Comparison of ENCODE assay signal across 8 cellular contexts in genomic region chr3:195160257-195160898, GRCh38.
DNase-seq lines count a peak whose midpoint lies in the region; ATAC-seq and TF ChIP-seq lines count a peak whose summit lies in the region.

No MANE protein-coding gene starts in this region.

- H3K4me3 ChIP-seq in aorta (ENCODE audit: low read length in 2 of 2) (no peak overlapping the region), testis (no peak overlapping the region)

- H3K4me1 ChIP-seq in aorta (ENCODE audit: control insufficient read depth in 1 of 2, insufficient read depth in 2 of 2, low read length in 2 of 2) (no peaks in the 10 kb centered on the region), testis (peaks cover 13% of the 10 kb centered on the region)

- TF ChIP-seq CTCF in testis (IDR thresholded peaks at IDR 0.05), result no peak

- no peaks in the 10 kb centered on the region for H3K9me3 ChIP-seq in aorta (ENCODE audit: control insufficient read depth, low read length)
- no peaks in the 10 kb centered on the region for H3K9me3 ChIP-seq in testis

- TF ChIP-seq POLR2A in testis (IDR thresholded peaks at IDR 0.05), result no peak

- 78 to 85% methylated on average over 14 of the region's 14 CpGs for WGBS in aorta, 2 donors
- WGBS in testis, 2 donors, result 72 to 88% methylated on average over 4 to 14 of the region's 14 CpGs

- intact Hi-C loops in Right ventricle myocardium inferior (cut with DNase I) (no loop called here), cardiac septum (cut with DNase I) (no loop called here), aorta (cut with DNase I) (no loop called here), testis (cut with DNase I; ENCODE audit: low total_unique reads) (no loop called here)
- intact Hi-C loops in dendritic cell treated with granulocyte-macrophage colony-stimulating factor and Interleukin-4, amounts not matched to agents 40 ng/mL and 50 ng/mL, for 4 days (cut with micrococcal nuclease), result loop anchor here (10.0 kb wide), 1 partner anchor 64 kb away; no protein-coding TSS in a partner anchor

- ATAC-seq in Right ventricle myocardium inferior (peak; percentile 24), memory B cell (ENCODE audit: low read depth) (no peak), aorta (ENCODE audit: low FRiP score) (peak; percentile 19), HG02571 (IDR thresholded peaks at IDR 0.05; ENCODE audit: unreplicated experiment) (no peak)

- peak overlapping the region; percentile 64 for H3K27ac Mint-ChIP-seq in dendritic cell treated with granulocyte-macrophage colony-stimulating factor and Interleukin-4, amounts not matched to agents 40 ng/mL and 50 ng/mL, for 4 days
- H3K27ac Mint-ChIP-seq in memory B cell, result peak overlapping the region; percentile 19

- H3K36me3 Mint-ChIP-seq in dendritic cell treated with granulocyte-macrophage colony-stimulating factor and Interleukin-4, amounts not matched to agents 40 ng/mL and 50 ng/mL, for 4 days (ENCODE audit: low read depth), result peaks cover 35% of the 10 kb centered on the region
- no peaks in the 10 kb centered on the region for H3K36me3 Mint-ChIP-seq in memory B cell

- no peaks in the 10 kb centered on the region for H3K9me3 Mint-ChIP-seq in dendritic cell treated with granulocyte-macrophage colony-stimulating factor and Interleukin-4, amounts not matched to agents 40 ng/mL and 50 ng/mL, for 4 days
- no peaks in the 10 kb centered on the region for H3K9me3 Mint-ChIP-seq in memory B cell

- no peak overlapping the region for H3K4me3 Mint-ChIP-seq in dendritic cell treated with granulocyte-macrophage colony-stimulating factor and Interleukin-4, amounts not matched to agents 40 ng/mL and 50 ng/mL, for 4 days
- H3K4me3 Mint-ChIP-seq in memory B cell, result no peak overlapping the region

- DNase-seq in Right ventricle myocardium inferior (ENCODE audit: missing footprints), result no peak
- DNase-seq in cardiac septum (ENCODE audit: low spot score), result no peak
- DNase-seq in memory B cell (ENCODE audit: low spot score in 2 of 2), result no peak
- DNase-seq in aorta, result no peak
- no peak for DNase-seq in testis
- no peak for DNase-seq in anterior cingulate cortex (lab: John Stamatoyannopoulos, UW)

- no peaks in the 10 kb centered on the region for H3K27me3 ChIP-seq in aorta (ENCODE audit: control insufficient read depth in 1 of 2, insufficient read depth in 2 of 2, low read length in 1 of 2)
- no peaks in the 10 kb centered on the region for H3K27me3 ChIP-seq in testis

- peaks cover 85% of the 10 kb centered on the region for H3K4me1 Mint-ChIP-seq in dendritic cell treated with granulocyte-macrophage colony-stimulating factor and Interleukin-4, amounts not matched to agents 40 ng/mL and 50 ng/mL, for 4 days (ENCODE audit: low read depth)
- peaks cover 45% of the 10 kb centered on the region for H3K4me1 Mint-ChIP-seq in memory B cell

- H3K27ac ChIP-seq in aorta (ENCODE audit: low read depth in 1 of 2, low read length in 2 of 2) (no peak overlapping the region), testis (no peak overlapping the region)

- H3K36me3 ChIP-seq in aorta (ENCODE audit: control insufficient read depth in 1 of 2, insufficient read depth in 2 of 2, low read length in 1 of 2) (no peaks in the 10 kb centered on the region), testis (ENCODE audit: low read depth, missing control alignments) (no peaks in the 10 kb centered on the region)

- no peaks in the 10 kb centered on the region for H3K27me3 Mint-ChIP-seq in dendritic cell treated with granulocyte-macrophage colony-stimulating factor and Interleukin-4, amounts not matched to agents 40 ng/mL and 50 ng/mL, for 4 days
- H3K27me3 Mint-ChIP-seq in memory B cell, result no peaks in the 10 kb centered on the region

Comparison
In these comparisons a context has a peak if more than half of its experiments do, and no peak if none do; other contexts are left out.
1. ATAC-seq: peak in Right ventricle myocardium inferior (single experiment) and aorta (single experiment); none in memory B cell (single experiment) and HG02571 (single experiment).